Comparison of ENCODE assay signal across 19 cellular contexts in the genomic region with DNA sequence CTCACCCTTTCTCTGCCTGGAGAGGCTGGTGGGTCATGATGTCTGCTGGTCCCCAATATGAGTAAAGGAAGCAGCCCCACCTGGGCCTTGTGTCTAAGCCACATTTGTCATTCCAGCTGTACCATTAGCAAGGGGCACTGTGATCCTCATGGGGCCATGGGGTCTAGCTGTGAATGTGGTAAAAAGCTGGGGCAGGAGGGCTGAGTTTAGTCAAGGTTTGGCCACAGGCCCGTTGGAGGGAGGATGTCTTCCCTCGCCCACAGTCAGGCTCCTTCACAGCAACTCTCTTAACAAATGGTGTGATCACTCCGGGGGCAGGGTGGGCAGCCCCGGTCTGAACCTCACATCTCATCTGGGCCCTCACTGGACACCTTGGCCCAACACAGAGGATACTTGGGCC.
DNase-seq lines count a peak whose midpoint lies in the region; ATAC-seq and TF ChIP-seq lines count a peak whose summit lies in the region.
"Had no signal": no experiment of that assay in that cellular context is flagged by ENCODE, and none has a peak within 500 bp of the region (broad histone marks: within the 10 kb centered on the region; RNA-seq: fewer than 3 reads in every experiment).

No MANE protein-coding gene starts in this region.

- no peaks in the 10 kb centered on the region; the same call in 1 of the 2 replicates for H3K4me1 ChIP-seq in HEK293 (ENCODE audit: control insufficient read depth, insufficient read depth, low read length)
- H3K4me1 ChIP-seq in endodermal cell (ENCODE audit: control insufficient read depth, insufficient read depth, low read length) = peaks cover 8% of the 10 kb centered on the region

- no peaks in the 10 kb centered on the region for H3K9me3 Mint-ChIP-seq in endodermal cell

- H3K4me1 Mint-ChIP-seq in endodermal cell = peaks cover 10% of the 10 kb centered on the region

- H3K4me3 Mint-ChIP-seq in endodermal cell = no peak overlapping the region

- WGBS in endodermal cell (ENCODE audit: insufficient coverage in 1 of 2, insufficient read length in 1 of 2), 2 experiments = 93 to 100% methylated on average over 1 to 4 of the region's 4 CpGs

- H3K27ac ChIP-seq in HEK293 (ENCODE audit: extremely low read depth, low read depth, low read length) (no peak overlapping the region), endodermal cell (ENCODE audit: low read depth, low read length) (no peak overlapping the region)
- H3K27ac ChIP-seq: 22Rv1 had no signal

- H3K27ac Mint-ChIP-seq in endodermal cell = no peak overlapping the region

- DNase-seq in activated CD4-positive, CD25-positive, alpha-beta regulatory T cell treated with anti-CD3 and anti-CD28 coated beads, Interleukin-2, amount 50 U/mL, for 72 hours = peak; percentile 24
- DNase-seq in endodermal cell = peak; percentile 39
- peak; percentile 34 for DNase-seq in sciatic nerve (ENCODE audit: low spot score)
- DNase-seq in Ammon's horn (ENCODE audit: low spot score) = no peak
- no peak for DNase-seq in anterior cingulate cortex (lab: John Stamatoyannopoulos, UW)
- DNase-seq: EL, H7, IMR-90, MV-4-11, NCI-H1417 treated with DMSO at 0.1 percent for 48 hours, NCI-H2029, NCI-H510A, NCI-H82, SIG-M5 had no signal

- POLR2A ChIA-PET in HEK293 (lab: Yijun Ruan, JAX) = no interaction called here

- no peak for TF ChIP-seq CTCF in HEK293 (tag by site-specific recombination; IDR thresholded peaks at IDR 0.05)
- no peak for TF ChIP-seq CTCF in endodermal cell (conservative IDR thresholded peaks at IDR 0.05)

- H3K9me3 ChIP-seq in HEK293 (ENCODE audit: control insufficient read depth, insufficient read depth, low read depth, low read length) = no peaks in the 10 kb centered on the region
- H3K9me3 ChIP-seq in endodermal cell (ENCODE audit: control insufficient read depth, low read length) = no peaks in the 10 kb centered on the region

- H3K4me3 ChIP-seq in HEK293 (ENCODE audit: low read depth, low read length) = no peak overlapping the region
- H3K4me3 ChIP-seq in endodermal cell (ENCODE audit: low read length) = no peak overlapping the region

- no peaks in the 10 kb centered on the region for H3K27me3 Mint-ChIP-seq in endodermal cell (ENCODE audit: insufficient read depth)

- no peaks in the 10 kb centered on the region for H3K36me3 Mint-ChIP-seq in endodermal cell (ENCODE audit: low read depth)

- intact Hi-C loops in sciatic nerve (cut with DNase I) = no loop called here

- H3K36me3 ChIP-seq in HEK293 (ENCODE audit: control insufficient read depth in 2 of 2, insufficient read depth in 1 of 2, low read length in 2 of 2) (no peaks in the 10 kb centered on the region), endodermal cell (ENCODE audit: control insufficient read depth, insufficient read depth, low read length) (no peaks in the 10 kb centered on the region)

- CTCF ChIA-PET in HEK293 (lab: Yijun Ruan, JAX) = no interaction called here

- ATAC-seq in activated CD4-positive, CD25-positive, alpha-beta regulatory T cell treated with anti-CD3 and anti-CD28 coated beads, Interleukin-2, amount 50 U/mL, for 24 hours = no peak
- ATAC-seq in sciatic nerve (no peak), HG03095 (IDR thresholded peaks at IDR 0.05; ENCODE audit: unreplicated experiment) (no peak)
- ATAC-seq: Panc1 had no signal

- no peaks in the 10 kb centered on the region for H3K27me3 ChIP-seq in endodermal cell (ENCODE audit: control insufficient read depth, insufficient read depth, low read length, poor library complexity, severe bottlenecking)

- no peak overlapping the region for H3K9ac ChIP-seq in endodermal cell (ENCODE audit: extremely low read depth, low read length, poor library complexity, severe bottlenecking)

TF ChIP-seq in HEK293, 187 proteins besides CTCF, POLR2A, EP300 and RAD21:
- peak; percentile 50; the same call in 1 of the 2 replicates for TF ChIP-seq ZIC2 (tag by site-specific recombination; IDR thresholded peaks at IDR 0.05)
- no peak for TF ChIP-seq ZNF521 (tag by site-specific recombination; IDR thresholded peaks at IDR 0.05)

Comparison
In these comparisons a context has a peak if more than half of its experiments do, and no peak if none do; other contexts are left out.
1. DNase-seq: peak in activated CD4-positive, CD25-positive, alpha-beta regulatory T cell treated with anti-CD3 and anti-CD28 coated beads, Interleukin-2, amount 50 U/mL, for 72 hours (single experiment), endodermal cell (single experiment) and sciatic nerve (single experiment); none in Ammon's horn (single experiment) and anterior cingulate cortex (0 of 58).